11 cellular contexts compared by ENCODE assay signal in genomic region chr2:125584732-125585131, GRCh38.
"Had no signal": no experiment of that assay in that cellular context is flagged by ENCODE, and none has a peak within 500 bp of the region (broad histone marks: within the 10 kb centered on the region; RNA-seq: fewer than 3 reads in every experiment).

No MANE protein-coding gene starts in this region.

- DNase-seq: GM23248, GOT3, H7, H9, HCEC 1CT, HFFc6 had no signal

- ATAC-seq: GM23338, HCT116 had no signal

- H3K4me2 ChIP-seq: GM23338 had no signal

- H3K4me1 ChIP-seq: HAP-1 had no signal

- FAIRE-seq: H1, H54 had no signal

- H3K9me3 ChIP-seq: HAP-1 had no signal

- H3K27ac ChIP-seq: GM23248 had no signal

- H2AFZ ChIP-seq: GM23248, GM23338 had no signal

- H3K9ac ChIP-seq: GM23248 had no signal

- H3K4me3 ChIP-seq: GM23248, GM23338, HAP-1 had no signal

- H3K36me3 ChIP-seq: HAP-1 had no signal
